33 cellular contexts compared by ENCODE assay signal in genomic region chr1:118884946-118885345, GRCh38.
"Had no signal": no experiment of that assay in that cellular context is flagged by ENCODE, and none has a peak within 500 bp of the region (broad histone marks: within the 10 kb centered on the region; RNA-seq: fewer than 3 reads in every experiment).

No MANE protein-coding gene starts in this region.

- H3K36me3 Mint-ChIP-seq: activated CD4-positive, alpha-beta memory T cell treated with anti-CD3 and anti-CD28 coated beads for 36 hours; activated CD8-positive, alpha-beta memory T cell treated with anti-CD3 and anti-CD28 coated beads, Interleukin-2, amount 10 ng/mL, durations not matched to agents 7 days and 5 days; activated naive CD4-positive, alpha-beta T cell treated with anti-CD3 and anti-CD28 coated beads, Interleukin-2, amount 50 U/mL, for 24 hours; activated naive CD8-positive, alpha-beta T cell treated with anti-CD3 and anti-CD28 coated beads for 36 hours; T-cell had no signal

- H3K36me3 ChIP-seq: adrenal gland, colonic mucosa, esophagus squamous epithelium, gastroesophageal sphincter had no signal

- H3K27ac ChIP-seq: adrenal gland, body of pancreas, colonic mucosa, epithelial cell of prostate, esophagus squamous epithelium, gastroesophageal sphincter had no signal

- H3K9me3 ChIP-seq: adrenal gland, body of pancreas, colonic mucosa, esophagus squamous epithelium, gastroesophageal sphincter had no signal

- H3K4me1 Mint-ChIP-seq: activated CD4-positive, alpha-beta T cell treated with anti-CD3 and anti-CD28 coated beads for 36 hours; activated CD4-positive, alpha-beta T cell treated with anti-CD3 and anti-CD28 coated beads, Interleukin-2, amount 10 ng/mL, durations not matched to agents 24 days and 14 days; activated CD8-positive, alpha-beta memory T cell treated with anti-CD3 and anti-CD28 coated beads, Interleukin-2, amount 10 ng/mL, durations not matched to agents 7 days and 5 days; activated naive CD4-positive, alpha-beta T cell treated with anti-CD3 and anti-CD28 coated beads, Interleukin-2, amount 50 U/mL, for 24 hours; activated naive CD8-positive, alpha-beta T cell treated with anti-CD3 and anti-CD28 coated beads for 36 hours; activated naive CD8-positive, alpha-beta T cell treated with anti-CD3 and anti-CD28 coated beads, Interleukin-2, amount 50 U/mL, for 24 hours; T-cell had no signal

- ATAC-seq: activated CD4-positive, alpha-beta T cell treated with anti-CD3 and anti-CD28 coated beads for 36 hours; activated CD8-positive, alpha-beta memory T cell treated with anti-CD3 and anti-CD28 coated beads, Interleukin-2, amount 10 ng/mL, durations not matched to agents 7 days and 5 days; activated CD8-positive, alpha-beta T cell treated with anti-CD3 and anti-CD28 coated beads, Interleukin-2, amount 10 ng/mL, durations not matched to agents 7 days and 5 days; activated naive CD8-positive, alpha-beta T cell treated with anti-CD3 and anti-CD28 coated beads, Interleukin-2, amount 50 U/mL, for 24 hours; body of pancreas; gastroesophageal sphincter; T-cell had no signal

- H3K9me3 Mint-ChIP-seq: activated CD4-positive, alpha-beta memory T cell treated with anti-CD3 and anti-CD28 coated beads for 36 hours; activated CD4-positive, alpha-beta T cell treated with anti-CD3 and anti-CD28 coated beads, Interleukin-2, amount 10 ng/mL, durations not matched to agents 24 days and 14 days; activated naive CD4-positive, alpha-beta T cell treated with anti-CD3 and anti-CD28 coated beads for 36 hours; activated T-helper 1 cell treated with anti-CD3 and anti-CD28 coated beads, Interleukin-12 subunit alpha, Interleukin-12 subunit beta, Interleukin-2, Interleukin-4 antibody, amounts not matched to agents 30 ng/mL and 10 ng/mL and 1 ng/mL, durations not matched to agents 14 hours and 24 hours and 36 hours; activated T-helper 2 cell treated with anti-CD3 and anti-CD28 coated beads, Interferon-gamma antibody, Interleukin-2, Interleukin-4, amounts not matched to agents 10 μg/mL and 5 μg/mL and 100 μg/mL, durations not matched to agents 14 hours and 24 hours and 36 hours had no signal

- H3K27ac Mint-ChIP-seq: activated CD4-positive, alpha-beta memory T cell treated with anti-CD3 and anti-CD28 coated beads for 36 hours; activated CD4-positive, alpha-beta T cell treated with anti-CD3 and anti-CD28 coated beads for 36 hours; activated CD4-positive, alpha-beta T cell treated with anti-CD3 and anti-CD28 coated beads, Interleukin-2, amount 10 ng/mL, durations not matched to agents 24 days and 14 days; activated CD8-positive, alpha-beta memory T cell treated with anti-CD3 and anti-CD28 coated beads, Interleukin-2, amount 10 ng/mL, durations not matched to agents 7 days and 5 days; activated CD8-positive, alpha-beta T cell treated with anti-CD3 and anti-CD28 coated beads, Interleukin-2, amount 10 ng/mL, durations not matched to agents 7 days and 5 days; activated naive CD4-positive, alpha-beta T cell treated with anti-CD3 and anti-CD28 coated beads for 36 hours; activated naive CD4-positive, alpha-beta T cell treated with anti-CD3 and anti-CD28 coated beads, Interleukin-2, amount 50 U/mL, for 24 hours; activated naive CD8-positive, alpha-beta T cell treated with anti-CD3 and anti-CD28 coated beads for 36 hours; activated naive CD8-positive, alpha-beta T cell treated with anti-CD3 and anti-CD28 coated beads, Interleukin-2, amount 50 U/mL, for 24 hours; activated T-helper 1 cell treated with anti-CD3 and anti-CD28 coated beads, Interleukin-12 subunit alpha, Interleukin-12 subunit beta, Interleukin-2, Interleukin-4 antibody, amounts not matched to agents 30 ng/mL and 10 ng/mL and 1 ng/mL, durations not matched to agents 14 hours and 24 hours and 36 hours; activated T-helper 2 cell treated with anti-CD3 and anti-CD28 coated beads, Interferon-gamma antibody, Interleukin-2, Interleukin-4, amounts not matched to agents 10 μg/mL and 5 μg/mL and 100 μg/mL, durations not matched to agents 14 hours and 24 hours and 36 hours; T-cell; T-helper 1 cell treated with Interleukin-12 subunit alpha and Interleukin-12 subunit beta and Interleukin-4 antibody, amounts not matched to agents 30 μg/mL and 1 μg/mL, for 36 hours had no signal

- H3K4me1 ChIP-seq: adrenal gland, body of pancreas, colonic mucosa, esophagus squamous epithelium, gastroesophageal sphincter had no signal

- FAIRE-seq: endometrium, endothelial cell of umbilical vein had no signal

- H3K4me3 ChIP-seq: adrenal gland, body of pancreas, colonic mucosa, esophagus squamous epithelium, gastroesophageal sphincter had no signal

- H3K4me3 Mint-ChIP-seq: activated CD4-positive, alpha-beta memory T cell treated with anti-CD3 and anti-CD28 coated beads for 36 hours; activated CD4-positive, alpha-beta T cell treated with anti-CD3 and anti-CD28 coated beads for 36 hours; activated CD4-positive, alpha-beta T cell treated with anti-CD3 and anti-CD28 coated beads, Interleukin-2, amount 10 ng/mL, durations not matched to agents 24 days and 14 days; activated CD8-positive, alpha-beta memory T cell treated with anti-CD3 and anti-CD28 coated beads, Interleukin-2, amount 10 ng/mL, durations not matched to agents 7 days and 5 days; activated CD8-positive, alpha-beta T cell treated with anti-CD3 and anti-CD28 coated beads, Interleukin-2, amount 10 ng/mL, durations not matched to agents 7 days and 5 days; activated naive CD4-positive, alpha-beta T cell treated with anti-CD3 and anti-CD28 coated beads for 36 hours; activated naive CD4-positive, alpha-beta T cell treated with anti-CD3 and anti-CD28 coated beads, Interleukin-2, amount 50 U/mL, for 24 hours; activated naive CD8-positive, alpha-beta T cell treated with anti-CD3 and anti-CD28 coated beads for 36 hours; activated naive CD8-positive, alpha-beta T cell treated with anti-CD3 and anti-CD28 coated beads, Interleukin-2, amount 50 U/mL, for 24 hours; activated T-helper 1 cell treated with anti-CD3 and anti-CD28 coated beads, Interleukin-12 subunit alpha, Interleukin-12 subunit beta, Interleukin-2, Interleukin-4 antibody, amounts not matched to agents 30 ng/mL and 10 ng/mL and 1 ng/mL, durations not matched to agents 14 hours and 24 hours and 36 hours; T-cell; T-helper 1 cell treated with Interleukin-12 subunit alpha and Interleukin-12 subunit beta and Interleukin-4 antibody, amounts not matched to agents 30 μg/mL and 1 μg/mL, for 36 hours had no signal

- H3K27me3 ChIP-seq: adrenal gland, body of pancreas, colonic mucosa, esophagus squamous epithelium, gastroesophageal sphincter had no signal

- DNase-seq: activated CD4-positive, alpha-beta memory T cell treated with anti-CD3 and anti-CD28 coated beads for 36 hours; activated CD4-positive, alpha-beta T cell treated with anti-CD3 and anti-CD28 coated beads for 36 hours; activated CD4-positive, alpha-beta T cell treated with anti-CD3 and anti-CD28 coated beads, Interleukin-2, amount 10 ng/mL, durations not matched to agents 24 days and 14 days; activated CD4-positive, CD25-positive, alpha-beta regulatory T cell; activated CD4-positive, CD25-positive, alpha-beta regulatory T cell treated with anti-CD3 and anti-CD28 coated beads, Interleukin-2, amount 50 U/mL, for 72 hours; activated CD8-positive, alpha-beta memory T cell treated with anti-CD3 and anti-CD28 coated beads, Interleukin-2, amount 10 ng/mL, durations not matched to agents 7 days and 5 days; activated CD8-positive, alpha-beta memory T cell treated with anti-CD3 and anti-CD28 coated beads, Interleukin-2, amount 50 U/mL, for 4 hours; activated CD8-positive, alpha-beta T cell treated with anti-CD3 and anti-CD28 coated beads, Interleukin-2, amount 10 ng/mL, durations not matched to agents 7 days and 5 days; activated effector memory CD4-positive, alpha-beta T cell treated with anti-CD3 and anti-CD28 coated beads, Interleukin-2, amount 50 U/mL, for 16 hours; activated naive CD4-positive, alpha-beta T cell treated with anti-CD3 and anti-CD28 coated beads for 36 hours; activated naive CD8-positive, alpha-beta T cell treated with anti-CD3 and anti-CD28 coated beads for 36 hours; activated naive CD8-positive, alpha-beta T cell treated with anti-CD3 and anti-CD28 coated beads, Interleukin-2, amount 50 U/mL, for 24 hours; activated T-cell treated with anti-CD3 and anti-CD28 coated beads, Interleukin-2, amount 50 U/mL, for 1 hour; activated T-cell treated with anti-CD3 and anti-CD28 coated beads, Interleukin-2, amount 50 U/mL, for 48 hours; adrenal gland; amygdala; aorta; body of pancreas; caudate nucleus; colonic mucosa; effector CD8-positive, alpha-beta T cell; esophagus squamous epithelium; foreskin melanocyte; T-cell; T1000 had no signal

- H3K27me3 Mint-ChIP-seq: activated CD4-positive, alpha-beta memory T cell treated with anti-CD3 and anti-CD28 coated beads for 36 hours; activated CD4-positive, alpha-beta T cell treated with anti-CD3 and anti-CD28 coated beads, Interleukin-2, amount 10 ng/mL, durations not matched to agents 24 days and 14 days; activated CD8-positive, alpha-beta memory T cell treated with anti-CD3 and anti-CD28 coated beads, Interleukin-2, amount 10 ng/mL, durations not matched to agents 7 days and 5 days; activated naive CD4-positive, alpha-beta T cell treated with anti-CD3 and anti-CD28 coated beads, Interleukin-2, amount 50 U/mL, for 24 hours; activated naive CD8-positive, alpha-beta T cell treated with anti-CD3 and anti-CD28 coated beads for 36 hours had no signal
